ENCODE assay signal across 11 cellular contexts in the genomic region with DNA sequence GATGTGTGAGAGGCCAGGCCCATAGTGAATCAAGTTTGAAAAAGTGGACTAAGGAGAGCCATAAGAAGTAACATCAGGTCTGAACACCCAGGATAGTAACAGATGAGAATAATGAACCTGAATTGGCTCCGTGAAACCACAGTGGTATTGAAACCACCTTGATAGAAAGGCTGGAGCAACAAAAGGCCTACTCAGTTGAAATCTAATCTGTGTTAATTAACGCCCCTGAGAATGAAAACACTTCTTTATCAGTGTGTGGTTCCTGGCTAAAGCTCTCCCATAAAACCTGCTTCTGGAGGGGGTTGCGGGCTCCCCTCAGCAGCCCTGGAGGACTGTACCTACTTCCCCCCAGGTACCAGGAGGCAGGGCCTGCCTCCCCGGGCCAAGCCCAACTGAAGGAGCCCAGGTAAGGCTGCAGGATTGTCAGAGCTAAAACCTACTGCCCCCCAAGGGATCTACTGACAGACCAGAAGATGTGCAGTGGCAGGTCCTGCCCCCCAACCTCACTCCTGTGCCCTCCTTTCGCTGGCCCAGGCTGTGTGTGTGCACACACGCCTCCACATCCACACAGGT. TPM values are rescaled to one million over a fixed set of nuclear protein-coding genes. Genes with fewer than 3 reads are reported as not detected.
A peak's percentile ranks its signal among the peaks of the same experiment; 100 is the strongest.
DNase-seq lines count a peak whose midpoint lies in the region; ATAC-seq and TF ChIP-seq lines count a peak whose summit lies in the region.
"Had no signal": no experiment of that assay in that cellular context is flagged by ENCODE, and none has a peak within 500 bp of the region (broad histone marks: within the 10 kb centered on the region; RNA-seq: fewer than 3 reads in every experiment).

No MANE protein-coding gene starts in this region.

- no peak overlapping the region for H3K4me3 ChIP-seq in HEK293 (ENCODE audit: low read depth, low read length)

- peaks cover 3% of the 10 kb centered on the region; the same call in 1 of the 2 replicates for H3K4me1 ChIP-seq in HEK293 (ENCODE audit: control insufficient read depth, insufficient read depth, low read length)

- H3K36me3 ChIP-seq in HEK293 (ENCODE audit: control insufficient read depth in 2 of 2, insufficient read depth in 1 of 2, low read length in 2 of 2), result no peaks in the 10 kb centered on the region

- peaks cover 8% of the 10 kb centered on the region for H3K4me1 Mint-ChIP-seq in endothelial cell (ENCODE audit: unreplicated experiment)
- H3K4me1 Mint-ChIP-seq in activated CD4-positive, alpha-beta T cell treated with anti-CD3 and anti-CD28 coated beads for 36 hours, result peaks cover 6% of the 10 kb centered on the region
- peaks cover 5% of the 10 kb centered on the region; the same call in 1 of the 2 replicates for H3K4me1 Mint-ChIP-seq in HFFc6 (ENCODE audit: low read depth)
- H3K4me1 Mint-ChIP-seq: activated naive CD4-positive, alpha-beta T cell treated with anti-CD3 and anti-CD28 coated beads, Interleukin-2, amount 50 U/mL, for 24 hours had no signal

- H3K4me3 Mint-ChIP-seq in endothelial cell (ENCODE audit: unreplicated experiment) (no peak overlapping the region), HFFc6 (no peak overlapping the region)
- H3K4me3 Mint-ChIP-seq in activated CD4-positive, alpha-beta T cell treated with anti-CD3 and anti-CD28 coated beads for 36 hours, result no peak overlapping the region
- H3K4me3 Mint-ChIP-seq: activated naive CD4-positive, alpha-beta T cell treated with anti-CD3 and anti-CD28 coated beads, Interleukin-2, amount 50 U/mL, for 24 hours had no signal

- H3K27ac ChIP-seq in 22Rv1 (0 out of 2 replicates have a peak overlapping the region, but pooled peaks have one; percentile 15), HEK293 (ENCODE audit: extremely low read depth, low read depth, low read length) (0 out of 2 replicates have a peak overlapping the region, but pooled peaks have one; percentile 0)
- H3K27ac ChIP-seq: foreskin keratinocyte had no signal

- POLR2A ChIA-PET in HEK293 (lab: Yijun Ruan, JAX), result no interaction called here
- POLR2A ChIA-PET in activated CD4-positive, alpha-beta T cell treated with anti-CD3 and anti-CD28 coated beads for 36 hours (lab: Charles Lee), result no interaction called here

- H3K36me3 Mint-ChIP-seq in endothelial cell (ENCODE audit: low read depth, unreplicated experiment) (no peaks in the 10 kb centered on the region), HFFc6 (ENCODE audit: low read depth) (no peaks in the 10 kb centered on the region)
- no peaks in the 10 kb centered on the region for H3K36me3 Mint-ChIP-seq in activated CD4-positive, alpha-beta T cell treated with anti-CD3 and anti-CD28 coated beads for 36 hours (ENCODE audit: low read depth)
- H3K36me3 Mint-ChIP-seq: activated naive CD4-positive, alpha-beta T cell treated with anti-CD3 and anti-CD28 coated beads, Interleukin-2, amount 50 U/mL, for 24 hours had no signal

- no peaks in the 10 kb centered on the region for H3K9me3 ChIP-seq in HEK293 (ENCODE audit: control insufficient read depth, insufficient read depth, low read depth, low read length)

- H3K27me3 Mint-ChIP-seq in endothelial cell (ENCODE audit: unreplicated experiment) (peaks cover 3% of the 10 kb centered on the region), HFFc6 (ENCODE audit: insufficient read depth) (peaks cover 13% of the 10 kb centered on the region)
- no peaks in the 10 kb centered on the region for H3K27me3 Mint-ChIP-seq in activated CD4-positive, alpha-beta T cell treated with anti-CD3 and anti-CD28 coated beads for 36 hours
- H3K27me3 Mint-ChIP-seq: activated naive CD4-positive, alpha-beta T cell treated with anti-CD3 and anti-CD28 coated beads, Interleukin-2, amount 50 U/mL, for 24 hours had no signal

- CTCF ChIA-PET in HEK293 (lab: Yijun Ruan, JAX), result interaction anchor here (1.1 kb wide), 1 partner anchor 104 kb away, joined by 3 read pairs; no protein-coding TSS in a partner anchor
- CTCF ChIA-PET in activated CD4-positive, alpha-beta T cell treated with anti-CD3 and anti-CD28 coated beads for 36 hours (lab: Charles Lee), result interaction anchor here (1.0 kb wide), 1 partner anchor 13 kb away, joined by 3 read pairs; no protein-coding TSS in a partner anchor

- DNase-seq in NCI-H69 (lab: John Stamatoyannopoulos, UW) (peak; percentile 77), endothelial cell (ENCODE audit: low spot score) (no peak), GM19238 (ENCODE audit: insufficient read length, low spot score) (no peak), HFFc6 (no peak)
- DNase-seq in activated CD4-positive, alpha-beta T cell treated with anti-CD3 and anti-CD28 coated beads for 36 hours, result no peak
- DNase-seq: foreskin keratinocyte, T-helper 1 cell had no signal

- peak overlapping the region; percentile 25 for H3K27ac Mint-ChIP-seq in endothelial cell (ENCODE audit: unreplicated experiment)
- no peak overlapping the region for H3K27ac Mint-ChIP-seq in activated CD4-positive, alpha-beta T cell treated with anti-CD3 and anti-CD28 coated beads for 36 hours
- no peak overlapping the region for H3K27ac Mint-ChIP-seq in HFFc6
- H3K27ac Mint-ChIP-seq: activated naive CD4-positive, alpha-beta T cell treated with anti-CD3 and anti-CD28 coated beads, Interleukin-2, amount 50 U/mL, for 24 hours had no signal

- ATAC-seq in activated CD4-positive, alpha-beta T cell treated with anti-CD3 and anti-CD28 coated beads for 36 hours, result no peak
- no peak for ATAC-seq in GM19467 (IDR thresholded peaks at IDR 0.05; ENCODE audit: unreplicated experiment)
- ATAC-seq: foreskin keratinocyte had no signal

- intact Hi-C loops in activated CD4-positive, alpha-beta T cell treated with anti-CD3 and anti-CD28 coated beads for 36 hours (cut with DNase I, micrococcal nuclease), result no loop called here

- no peaks in the 10 kb centered on the region for H3K9me3 Mint-ChIP-seq in endothelial cell (ENCODE audit: unreplicated experiment)
- H3K9me3 Mint-ChIP-seq in activated CD4-positive, alpha-beta T cell treated with anti-CD3 and anti-CD28 coated beads for 36 hours (ENCODE audit: low read depth), result no peaks in the 10 kb centered on the region
- H3K9me3 Mint-ChIP-seq in HFFc6, result no peaks in the 10 kb centered on the region
- H3K9me3 Mint-ChIP-seq: activated naive CD4-positive, alpha-beta T cell treated with anti-CD3 and anti-CD28 coated beads, Interleukin-2, amount 50 U/mL, for 24 hours had no signal

- no peak for TF ChIP-seq CTCF in 22Rv1 (IDR thresholded peaks at IDR 0.05)
- TF ChIP-seq CTCF in HEK293 (tag by site-specific recombination; IDR thresholded peaks at IDR 0.05), result no peak
- TF ChIP-seq CTCF in endothelial cell (IDR thresholded peaks at IDR 0.05; ENCODE audit: unreplicated experiment), result no peak
- no peak for TF ChIP-seq CTCF in HFFc6 (IDR thresholded peaks at IDR 0.05)

TF ChIP-seq in HEK293, 187 proteins besides CTCF, POLR2A, EP300 and RAD21 (continues in another document):
- 0 out of 2 replicates have a peak, but pooled peaks have one; percentile 17 for TF ChIP-seq GLIS2 (tag by site-specific recombination; IDR thresholded peaks at IDR 0.05)
- TF ChIP-seq ZFP69B (tag by site-specific recombination; IDR thresholded peaks at IDR 0.05), result no peak
- TF ChIP-seq, protein P1, sequence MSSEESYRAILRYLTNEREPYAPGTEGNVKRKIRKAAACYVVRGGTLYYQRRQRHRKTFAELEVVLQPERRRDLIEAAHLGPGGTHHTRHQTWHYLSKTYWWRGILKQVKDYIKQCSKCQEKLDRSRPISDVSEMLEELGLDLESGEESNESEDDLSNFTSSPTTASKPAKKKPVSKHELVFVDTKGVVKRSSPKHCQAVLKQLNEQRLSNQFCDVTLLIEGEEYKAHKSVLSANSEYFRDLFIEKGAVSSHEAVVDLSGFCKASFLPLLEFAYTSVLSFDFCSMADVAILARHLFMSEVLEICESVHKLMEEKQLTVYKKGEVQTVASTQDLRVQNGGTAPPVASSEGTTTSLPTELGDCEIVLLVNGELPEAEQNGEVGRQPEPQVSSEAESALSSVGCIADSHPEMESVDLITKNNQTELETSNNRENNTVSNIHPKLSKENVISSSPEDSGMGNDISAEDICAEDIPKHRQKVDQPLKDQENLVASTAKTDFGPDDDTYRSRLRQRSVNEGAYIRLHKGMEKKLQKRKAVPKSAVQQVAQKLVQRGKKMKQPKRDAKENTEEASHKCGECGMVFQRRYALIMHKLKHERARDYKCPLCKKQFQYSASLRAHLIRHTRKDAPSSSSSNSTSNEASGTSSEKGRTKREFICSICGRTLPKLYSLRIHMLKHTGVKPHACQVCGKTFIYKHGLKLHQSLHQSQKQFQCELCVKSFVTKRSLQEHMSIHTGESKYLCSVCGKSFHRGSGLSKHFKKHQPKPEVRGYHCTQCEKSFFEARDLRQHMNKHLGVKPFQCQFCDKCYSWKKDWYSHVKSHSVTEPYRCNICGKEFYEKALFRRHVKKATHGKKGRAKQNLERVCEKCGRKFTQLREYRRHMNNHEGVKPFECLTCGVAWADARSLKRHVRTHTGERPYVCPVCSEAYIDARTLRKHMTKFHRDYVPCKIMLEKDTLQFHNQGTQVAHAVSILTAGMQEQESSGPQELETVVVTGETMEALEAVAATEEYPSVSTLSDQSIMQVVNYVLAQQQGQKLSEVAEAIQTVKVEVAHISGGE (tag by site-specific recombination; conservative IDR thresholded peaks at IDR 0.05; ENCODE audit: low read depth), result no peak
- no peak for TF ChIP-seq ZNF561 (tag by site-specific recombination; IDR thresholded peaks at IDR 0.05; ENCODE audit: borderline replicate concordance)
- TF ChIP-seq ZNF830 (tag by site-specific recombination; IDR thresholded peaks at IDR 0.05; ENCODE audit: low read depth), result no peak
- no peak for TF ChIP-seq SP3 (tag by site-specific recombination; IDR thresholded peaks at IDR 0.05)
- TF ChIP-seq ZNF202 (tag by site-specific recombination; IDR thresholded peaks at IDR 0.05; ENCODE audit: borderline replicate concordance), result no peak
- no peak for TF ChIP-seq ZNF169 (tag by site-specific recombination; IDR thresholded peaks at IDR 0.05)
- TF ChIP-seq FEZF1 (tag by site-specific recombination; IDR thresholded peaks at IDR 0.05), result peak; percentile 45; the same call in 1 of the 2 replicates
- TF ChIP-seq YY1 (tag by site-specific recombination; IDR thresholded peaks at IDR 0.05), result no peak

RNA-seq across cellular contexts. Expression of a gene that starts 54.6 kb away (rescaled TPM):
- 8.2 TPM for total RNA-seq in endothelial cell (ENCODE audit: unreplicated experiment)
- total RNA-seq in activated CD4-positive, alpha-beta T cell treated with anti-CD3 and anti-CD28 coated beads for 36 hours, result 1 to 10 TPM; 6.4 to 8.4 TPM
- under 1 TPM in 3 of 6 experiments, not detected in 3; 0.07 to 0.24 (median 0.08) TPM for total RNA-seq in HFFc6 (2021; fragmentation: NEBNext Ultra II Directional; extraction: Animal tissue kit (Norgen Biotek cat#: 25700))
